In the genomic region with DNA sequence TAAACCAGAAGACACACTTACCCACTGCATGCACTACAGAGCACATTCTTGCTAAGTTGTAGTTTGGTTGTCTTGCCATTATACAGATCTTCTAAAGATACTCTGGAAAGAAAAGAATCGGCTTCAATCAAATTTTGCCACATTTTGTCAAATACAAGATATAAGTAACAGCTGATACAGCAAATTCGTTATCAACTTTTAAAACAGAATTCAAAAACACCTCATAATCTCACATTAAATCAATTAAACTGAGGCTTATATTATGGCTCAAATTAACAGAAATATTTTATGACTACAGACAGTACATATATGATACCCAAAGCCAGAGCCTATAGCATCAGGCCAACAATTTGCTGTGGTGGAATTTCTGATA, we compare ENCODE assay signal across 25 cellular contexts. TPM values are rescaled to one million over a fixed set of nuclear protein-coding genes. Genes with fewer than 3 reads are reported as not detected.
DNase-seq lines count a peak whose midpoint lies in the region; ATAC-seq, FAIRE-seq and TF ChIP-seq lines count a peak whose summit lies in the region.
"Had no signal": no experiment of that assay in that cellular context is flagged by ENCODE, and none has a peak within 500 bp of the region (broad histone marks: within the 10 kb centered on the region; RNA-seq: fewer than 3 reads in every experiment).

No MANE protein-coding gene starts in this region.

- H3K27me3 Mint-ChIP-seq in activated naive CD4-positive, alpha-beta T cell treated with anti-CD3 and anti-CD28 coated beads for 36 hours (ENCODE audit: low read depth) = no peaks in the 10 kb centered on the region
- no peaks in the 10 kb centered on the region for H3K27me3 Mint-ChIP-seq in astrocyte (ENCODE audit: low read depth, unreplicated experiment)

- no TSS peak for BruUV-seq in IMR-90 (replicated peaks; lab: Mats Ljungman, UMichigan)

- H4K8ac ChIP-seq in IMR-90 (ENCODE audit: low read depth in 2 of 2, low read length in 2 of 2) (no peak overlapping the region), mesendoderm (ENCODE audit: low read depth, low read length) (no peak overlapping the region)

- no peaks in the 10 kb centered on the region for H3K9me3 Mint-ChIP-seq in activated naive CD4-positive, alpha-beta T cell treated with anti-CD3 and anti-CD28 coated beads for 36 hours
- H3K9me3 Mint-ChIP-seq in astrocyte (ENCODE audit: unreplicated experiment) = no peaks in the 10 kb centered on the region
- H3K9me3 Mint-ChIP-seq: CD8-positive, alpha-beta T cell; HFFc6 had no signal

- H2AK9ac ChIP-seq in IMR-90 (replicated peaks; ENCODE audit: low read depth, low read length, poor library complexity) = no peak overlapping the region

- H3K23ac ChIP-seq in IMR-90 (ENCODE audit: low read depth, low read length) (no peak overlapping the region), mesendoderm (ENCODE audit: low read length) (no peak overlapping the region)

- no peak overlapping the region for H3K4me3 Mint-ChIP-seq in activated naive CD4-positive, alpha-beta T cell treated with anti-CD3 and anti-CD28 coated beads for 36 hours
- H3K4me3 Mint-ChIP-seq in astrocyte (ENCODE audit: unreplicated experiment) = no peak overlapping the region
- H3K4me3 Mint-ChIP-seq: CD8-positive, alpha-beta T cell; HFFc6 had no signal

- H2AFZ ChIP-seq in IMR-90 (replicated peaks; ENCODE audit: low read length, poor library complexity) (no peak overlapping the region), astrocyte (ENCODE audit: low read depth, low read length) (no peak overlapping the region)
- H2AFZ ChIP-seq: PC-9 had no signal

- H3K4ac ChIP-seq in IMR-90 (ENCODE audit: low read depth, low read length) = no peak overlapping the region
- H3K4ac ChIP-seq in mesendoderm (ENCODE audit: low read depth, low read length) = no peak overlapping the region

- TF ChIP-seq RAD21 in A549 (conservative IDR thresholded peaks at IDR 0.05 in 1 of 2, IDR thresholded peaks at IDR 0.05 in 1 of 2) = no peak
- TF ChIP-seq RAD21 in IMR-90 (IDR thresholded peaks at IDR 0.05; ENCODE audit: low read length) = no peak

- in situ Hi-C loops in IMR-90 (cut with MboI; ENCODE audit: low sequenced_read_pairs) = no loop called here

- POLR2A ChIA-PET in A549 (lab: Yijun Ruan, JAX) = no interaction called here
- POLR2A ChIA-PET in IMR-90 (lab: Charles Lee; ENCODE audit: unreplicated experiment) = no interaction called here

- TF ChIP-seq EP300 in A549 (IDR thresholded peaks at IDR 0.05) = no peak

- intact Hi-C loops in activated naive CD4-positive, alpha-beta T cell treated with anti-CD3 and anti-CD28 coated beads for 36 hours (cut with micrococcal nuclease) = no loop called here
- intact Hi-C loops in IMR-90 (cut with micrococcal nuclease) = no loop called here

- ATAC-seq in A549 (no peak), IMR-90 (ENCODE audit: low read depth) (no peak)
- ATAC-seq: CD8-positive, alpha-beta T cell; Right ventricle myocardium inferior had no signal

- H3K4me1 ChIP-seq in A549 (peaks cover 25% of the 10 kb centered on the region), IMR-90 (ENCODE audit: control insufficient read depth, insufficient read depth, low read length) (peaks cover 5% of the 10 kb centered on the region), astrocyte (ENCODE audit: insufficient read depth, low read length) (peaks cover 6% of the 10 kb centered on the region), mesendoderm (ENCODE audit: control insufficient read depth, low read depth, low read length) (peaks cover 5% of the 10 kb centered on the region)

- H3K36me3 ChIP-seq in IMR-90 (ENCODE audit: control insufficient read depth, insufficient read depth, low read length) (peaks cover 55% of the 10 kb centered on the region), astrocyte (ENCODE audit: insufficient read depth, low read length) (peaks cover 52% of the 10 kb centered on the region), mesendoderm (ENCODE audit: control insufficient read depth, insufficient read depth, low read length) (peaks cover 14% of the 10 kb centered on the region)

- no peak overlapping the region for H2BK120ac ChIP-seq in IMR-90 (ENCODE audit: low read depth, low read length)
- H2BK120ac ChIP-seq in mesendoderm (ENCODE audit: low read depth, low read length) = no peak overlapping the region

- H3K56ac ChIP-seq in IMR-90 (ENCODE audit: extremely low read depth, insufficient read depth, low read length) (no peak overlapping the region), mesendoderm (ENCODE audit: low read length) (no peak overlapping the region)

- H3K27me3 ChIP-seq in IMR-90 (ENCODE audit: control insufficient read depth, insufficient read depth, low read length) (no peaks in the 10 kb centered on the region), astrocyte (ENCODE audit: insufficient read depth, low read length) (no peaks in the 10 kb centered on the region), mesendoderm (ENCODE audit: insufficient read depth, low read length, poor library complexity) (no peaks in the 10 kb centered on the region)

- no peak overlapping the region for H2BK20ac ChIP-seq in IMR-90 (ENCODE audit: low read depth, low read length)

- CTCF ChIA-PET in activated naive CD4-positive, alpha-beta T cell treated with anti-CD3 and anti-CD28 coated beads for 36 hours (lab: Charles Lee) = no interaction called here
- CTCF ChIA-PET in A549 (lab: Yijun Ruan, JAX) (interaction anchor here (1.1 to 1.7 kb wide), 2 partner anchors 20 to 70 kb away, joined by 3 to 5 read pairs; no protein-coding TSS in a partner anchor), IMR-90 (lab: Yijun Ruan, JAX) (no interaction called here)

- peaks cover 56% of the 10 kb centered on the region for H3K4me1 Mint-ChIP-seq in activated naive CD4-positive, alpha-beta T cell treated with anti-CD3 and anti-CD28 coated beads for 36 hours (ENCODE audit: low read depth)
- peaks cover 11% of the 10 kb centered on the region for H3K4me1 Mint-ChIP-seq in astrocyte (ENCODE audit: low read depth, unreplicated experiment)

- dilution Hi-C loops in IMR-90 (cut with HindIII; ENCODE audit: low sequenced_read_pairs, unreplicated experiment) = no loop called here

- 96% methylated on average over 2 of the region's 2 CpGs for WGBS in A549 (ENCODE audit: missing lambda C conversion rate)
- no CpG with 5 or more reads among the region's 2 CpGs for WGBS in IMR-90 (ENCODE audit: extremely low coverage in 2 of 2, insufficient read length in 1 of 2), 2 experiments
- WGBS in mesendoderm (ENCODE audit: extremely low coverage, insufficient coverage, low lambda C conversion rate) = 100% methylated on average over 1 of the region's 2 CpGs

- H3K27ac Mint-ChIP-seq in activated naive CD4-positive, alpha-beta T cell treated with anti-CD3 and anti-CD28 coated beads for 36 hours = peak overlapping the region; percentile 36
- peak overlapping the region; percentile 18 for H3K27ac Mint-ChIP-seq in astrocyte (ENCODE audit: unreplicated experiment)
- H3K27ac Mint-ChIP-seq: CD8-positive, alpha-beta T cell; HFFc6 had no signal

- TF ChIP-seq POLR2A in A549 (IDR thresholded peaks at IDR 0.05; ENCODE audit: low read length) = no peak
- no peak for TF ChIP-seq POLR2A in IMR-90 (IDR thresholded peaks at IDR 0.05; ENCODE audit: low read depth, low read length)

- DNase-seq in activated naive CD4-positive, alpha-beta T cell treated with anti-CD3 and anti-CD28 coated beads for 36 hours = no peak
- DNase-seq in activated naive CD4-positive, alpha-beta T cell (lab: John Stamatoyannopoulos, UW) = no peak
- no peak for DNase-seq in A549 (ENCODE audit: low read depth in 1 of 2, low spot score in 1 of 2)
- DNase-seq in IMR-90 = no peak
- DNase-seq in astrocyte (ENCODE audit: low read depth) = no peak
- DNase-seq in SIG-M5 (lab: John Stamatoyannopoulos, UW) = no peak
- DNase-seq in mesendoderm = no peak
- DNase-seq: C1 segment of cervical spinal cord; Caco-2; CD8-positive, alpha-beta T cell; DMS79; EL; GDM1; GOT3; HFFc6; KG1; MM.1S; NCI-H1694; NCI-H2029 treated with DMSO at 0.1 percent for 48 hours; NCI-H526 treated with DMSO at 0.1 percent for 48 hours; PC-9 had no signal

- H3K79me2 ChIP-seq in astrocyte (ENCODE audit: insufficient read depth, low read length) (peaks cover 90% of the 10 kb centered on the region), mesendoderm (ENCODE audit: control insufficient read depth, insufficient read depth, low read length) (peaks cover 34% of the 10 kb centered on the region)

- H4K20me1 ChIP-seq in IMR-90 (ENCODE audit: insufficient read depth, low read length) (peaks cover 31% of the 10 kb centered on the region), astrocyte (ENCODE audit: insufficient read depth, low read length) (peaks cover 75% of the 10 kb centered on the region)

- H4K5ac ChIP-seq in IMR-90 (ENCODE audit: low read depth, low read length) (no peak overlapping the region), mesendoderm (ENCODE audit: low read length) (no peak overlapping the region)

- H3K9me3 ChIP-seq in A549 = no peaks in the 10 kb centered on the region
- H3K9me3 ChIP-seq in IMR-90 (ENCODE audit: control insufficient read depth, insufficient read depth, low read length) = no peaks in the 10 kb centered on the region
- H3K9me3 ChIP-seq in astrocyte (ENCODE audit: insufficient read depth, low read depth, low read length) = no peaks in the 10 kb centered on the region
- H3K9me3 ChIP-seq: Caco-2, HAP-1, SJSA1 had no signal

- H3K79me1 ChIP-seq in IMR-90 (ENCODE audit: low read depth in 1 of 2, low read length in 2 of 2) = peaks cover 22 to 33% of the 10 kb centered on the region in 2 experiments
- H3K79me1 ChIP-seq in mesendoderm (ENCODE audit: low read length) = peaks cover 12% of the 10 kb centered on the region

- H2AK5ac ChIP-seq in IMR-90 (ENCODE audit: low read depth, low read length) (no peak overlapping the region), mesendoderm (ENCODE audit: low read length) (no peak overlapping the region)

- TF ChIP-seq CTCF in A549 (IDR thresholded peaks at IDR 0.05) (no peak), IMR-90 (conservative IDR thresholded peaks at IDR 0.05; ENCODE audit: low read depth, low read length) (no peak), astrocyte (IDR thresholded peaks at IDR 0.05; ENCODE audit: insufficient read depth, low read depth, low read length) (no peak)

- H3K27ac ChIP-seq in A549 (no peak overlapping the region), IMR-90 (ENCODE audit: insufficient read depth, low read length) (no peak overlapping the region), astrocyte (ENCODE audit: low read depth, low read length) (no peak overlapping the region), mesendoderm (ENCODE audit: low read depth, low read length) (no peak overlapping the region)
- H3K27ac ChIP-seq: PC-9, SJSA1 had no signal

- peaks cover 47% of the 10 kb centered on the region for H3K36me3 Mint-ChIP-seq in activated naive CD4-positive, alpha-beta T cell treated with anti-CD3 and anti-CD28 coated beads for 36 hours (ENCODE audit: low read depth)
- peaks cover 18% of the 10 kb centered on the region for H3K36me3 Mint-ChIP-seq in astrocyte (ENCODE audit: low read depth, unreplicated experiment)

- H3K4me3 ChIP-seq in A549 = no peak overlapping the region
- H3K4me3 ChIP-seq in IMR-90 (ENCODE audit: insufficient read depth, low read depth, low read length) = no peak overlapping the region
- H3K4me3 ChIP-seq in astrocyte (ENCODE audit: insufficient read depth, low read depth, low read length) = no peak overlapping the region
- no peak overlapping the region for H3K4me3 ChIP-seq in mesendoderm (ENCODE audit: low read length)
- H3K4me3 ChIP-seq: HAP-1, PC-9, SJSA1 had no signal

- no peak overlapping the region for H3K4me2 ChIP-seq in A549
- H3K4me2 ChIP-seq in IMR-90 (ENCODE audit: low read depth, low read length) = no peak overlapping the region
- H3K4me2 ChIP-seq in astrocyte (ENCODE audit: low read length) = no peak overlapping the region
- H3K4me2 ChIP-seq in mesendoderm (ENCODE audit: low read length) = no peak overlapping the region
- H3K4me2 ChIP-seq: PC-9 had no signal

- no peak overlapping the region for H3K14ac ChIP-seq in IMR-90 (replicated peaks; ENCODE audit: low read depth, low read length)

- H3K18ac ChIP-seq in IMR-90 (ENCODE audit: low read depth, low read length) = no peak overlapping the region
- H3K18ac ChIP-seq in mesendoderm (ENCODE audit: low read length) = no peak overlapping the region

- peaks cover 2% of the 10 kb centered on the region; the same call in 1 of the 2 replicates for H3K9me1 ChIP-seq in IMR-90 (ENCODE audit: insufficient read depth, low read length)

- no peak overlapping the region for H3K9ac ChIP-seq in IMR-90 (ENCODE audit: low read depth, low read length)
- no peak overlapping the region for H3K9ac ChIP-seq in astrocyte (ENCODE audit: low read length)
- H3K9ac ChIP-seq in mesendoderm (ENCODE audit: low read length) = no peak overlapping the region

- H2BK5ac ChIP-seq in IMR-90 (ENCODE audit: low read depth, low read length, poor library complexity, severe bottlenecking) (no peak overlapping the region), mesendoderm (ENCODE audit: low read length) (no peak overlapping the region)

- H2BK15ac ChIP-seq in IMR-90 (ENCODE audit: low read depth, low read length) (no peak overlapping the region), mesendoderm (replicated peaks; ENCODE audit: low read depth) (no peak overlapping the region)

- FAIRE-seq in A549 (lab: Jason Lieb, UNC) (no peak), astrocyte (lab: Jason Lieb, UNC) (no peak)
- FAIRE-seq: GM12892 had no signal

- no peak overlapping the region for H4K91ac ChIP-seq in IMR-90 (ENCODE audit: insufficient read depth, low read depth, low read length)

RNA-seq across cellular contexts. Expression of gene DNAJA2, which starts 5.4 kb away (rescaled TPM):
- 10 to 100 TPM; 56.9 to 59.9 TPM for total RNA-seq in activated naive CD4-positive, alpha-beta T cell treated with anti-CD3 and anti-CD28 coated beads for 36 hours
- 28.8 and 33.7 TPM in 2 replicates for polyA plus RNA-seq in A549 (2011; rRNA removed)
- polyA plus RNA-seq in A549 (2012; cell fraction: cytosol; rRNA removed) = 8.5 and 9.8 TPM in 2 replicates
- 4.3 and 8.2 TPM in 2 replicates for polyA plus RNA-seq in A549 (2012; cell fraction: nucleus; rRNA removed)
- 81.4 to 82.3 TPM (median 81.6 TPM) in 3 replicates for polyA plus RNA-seq in A549 (2017; fragmentation: RNase III; extraction: RNeasy Plus Mini Kit Qiagen cat#74134 plus additional on column Dnase treatment)
- 25.9 and 27.6 TPM in 2 replicates for polyA minus RNA-seq in A549 (2011; rRNA and poly(A)+ RNA removed)
- 53.9 and 109 TPM in 2 replicates for total RNA-seq in IMR-90 (2012; rRNA removed)
- polyA plus RNA-seq in IMR-90 (2012; rRNA removed) = 13.1 and 18.6 TPM in 2 replicates
- polyA plus RNA-seq in IMR-90 (2012; cell fraction: cytosol; rRNA removed) = 2.8 and 3.6 TPM in 2 replicates
- 1.5 and 9.1 TPM in 2 replicates for polyA plus RNA-seq in IMR-90 (2012; cell fraction: nucleus; rRNA removed; ENCODE audit: low replicate concordance)
- total RNA-seq in astrocyte = 65.9 and 76.1 TPM in 2 replicates
- 52.3 TPM for polyA plus RNA-seq in mesendoderm (2013, experiment 1 of 2)
- 52.5 TPM for polyA plus RNA-seq in mesendoderm (2013, experiment 2 of 2)
